22 cellular contexts compared by ENCODE assay signal in the genomic region with DNA sequence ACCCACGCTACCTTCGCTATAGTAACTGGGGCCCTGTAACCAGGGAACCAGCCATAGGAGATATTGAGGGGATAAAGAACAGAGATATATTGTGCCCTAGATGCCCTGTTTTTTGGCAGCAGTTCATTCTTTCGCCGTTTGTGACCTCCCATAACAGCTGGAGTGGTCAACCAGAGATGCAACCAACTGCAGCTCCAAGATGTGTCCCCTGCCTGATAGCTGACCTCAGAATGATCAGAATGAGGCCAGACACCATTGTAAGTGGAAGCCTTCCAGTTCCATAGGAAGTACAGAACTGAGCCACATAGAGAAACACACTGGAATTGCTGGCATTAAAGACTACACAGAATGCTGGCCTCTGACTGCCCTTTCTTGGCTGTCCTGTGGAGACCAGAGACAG. TPM values are rescaled to one million over a fixed set of nuclear protein-coding genes. Genes with fewer than 3 reads are reported as not detected.
"Had no signal": no experiment of that assay in that cellular context is flagged by ENCODE, and none has a peak within 500 bp of the region (broad histone marks: within the 10 kb centered on the region; RNA-seq: fewer than 3 reads in every experiment).

No MANE protein-coding gene starts in this region.

- H3K27ac ChIP-seq: heart right ventricle, hepatocyte, left ventricle myocardium inferior, neutrophil, ovary, spleen, testis, tibial artery, uterus had no signal

- H3K36me3 ChIP-seq: heart right ventricle, left ventricle myocardium inferior, neutrophil, ovary, spleen, tibial artery, uterus had no signal

- H2AFZ ChIP-seq: hepatocyte had no signal

- H3K4me1 ChIP-seq: heart right ventricle, left ventricle myocardium inferior, spleen, testis, tibial artery, uterus had no signal

- H3K9me3 ChIP-seq: heart right ventricle, left ventricle myocardium inferior, neutrophil, ovary, spleen, testis, tibial artery, uterus had no signal

- H3K4me2 ChIP-seq: hepatocyte had no signal

- H3K27me3 ChIP-seq: hepatocyte, neutrophil, ovary, testis, tibial artery, uterus had no signal

- H3K4me3 ChIP-seq: heart right ventricle, hepatocyte, left ventricle myocardium inferior, lung, ovary, spleen, testis, tibial artery, uterus had no signal

- ATAC-seq: heart right ventricle; left colon; naive thymus-derived CD8-positive, alpha-beta T cell; right cardiac atrium; sciatic nerve; stimulated activated effector memory CD8-positive, alpha-beta T cell treated with anti-CD3 and anti-CD28 coated beads, Interleukin-12 subunit alpha, Interleukin-12 subunit beta, amount 100 ng/mL, for 72 hours had no signal

- DNase-seq: heart right ventricle; kidney glomerular epithelial cell; left colon; left ventricle myocardium inferior; mesendoderm; naive thymus-derived CD8-positive, alpha-beta T cell; ovary; right cardiac atrium; small intestine; spleen; stimulated activated CD4-positive, alpha-beta T cell treated with anti-CD3 and anti-CD28 coated beads, Interleukin-4, amount 100 ng/mL, for 24 hours; stimulated activated naive CD4-positive, alpha-beta T cell; testis; tibial artery; trophoblast cell; uterus had no signal

RNA-seq across cellular contexts. Expression of a gene that starts 39.2 kb away (rescaled TPM):
- total RNA-seq: naive thymus-derived CD8-positive, alpha-beta T cell; neural crest cell had no signal
- polyA plus RNA-seq: naive thymus-derived CD8-positive, alpha-beta T cell had no signal
